Comparison of ENCODE assay signal across 8 cellular contexts in the genomic region with DNA sequence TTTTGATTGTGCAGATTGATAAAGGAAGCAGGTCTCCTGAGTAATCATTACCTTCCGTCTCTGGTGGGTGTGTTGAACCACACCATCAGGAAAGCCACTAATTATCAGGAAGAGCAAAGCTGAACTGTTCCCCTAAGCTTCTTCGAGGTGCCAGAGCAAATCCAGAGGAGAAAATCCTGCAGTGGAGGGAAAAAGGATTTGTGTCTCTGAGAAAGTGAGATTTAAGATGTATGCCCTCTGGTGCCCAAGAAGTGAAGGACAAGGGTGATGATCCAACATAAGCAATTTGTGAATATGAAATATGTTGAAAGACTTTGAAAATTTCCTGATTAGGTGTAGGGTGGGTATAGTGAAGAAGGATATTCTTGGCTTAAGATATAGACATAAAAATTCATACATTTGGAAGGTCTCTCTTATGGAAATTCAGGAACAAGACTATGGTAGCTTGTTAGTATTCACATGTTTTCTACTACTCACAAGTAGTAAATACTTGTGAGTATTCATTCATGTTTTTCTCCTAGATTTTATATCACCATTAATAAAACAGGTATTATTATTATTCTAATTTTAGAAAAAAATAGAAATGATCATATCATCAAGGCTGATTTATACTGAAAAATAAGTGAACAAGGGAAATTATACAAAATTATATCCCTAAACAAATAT. TPM values are rescaled to one million over a fixed set of nuclear protein-coding genes. Genes with fewer than 3 reads are reported as not detected.
DNase-seq lines count a peak whose midpoint lies in the region; ATAC-seq and TF ChIP-seq lines count a peak whose summit lies in the region.

No MANE protein-coding gene starts in this region.

- no peaks in the 10 kb centered on the region for H3K27me3 ChIP-seq in DND-41 (ENCODE audit: insufficient read depth, low read length, poor library complexity)

- peaks cover 10% of the 10 kb centered on the region for H3K27me3 Mint-ChIP-seq in activated T-helper 1 cell treated with anti-CD3 and anti-CD28 coated beads, Interleukin-12 subunit alpha, Interleukin-12 subunit beta, Interleukin-2, Interleukin-4 antibody, amounts not matched to agents 30 ng/mL and 10 ng/mL and 1 ng/mL, durations not matched to agents 14 hours and 24 hours and 36 hours (ENCODE audit: insufficient read depth)
- H3K27me3 Mint-ChIP-seq in glutamatergic neuron (ENCODE audit: unreplicated experiment): peaks cover 2% of the 10 kb centered on the region
- peaks cover under 1% of the 10 kb centered on the region for H3K27me3 Mint-ChIP-seq in activated T-helper 17 cell treated with anti-CD3 and anti-CD28 coated beads, Interleukin-2, amount 50 U/mL, for 72 hours

- H3K36me3 ChIP-seq in DND-41 (ENCODE audit: insufficient read depth, low read length): no peaks in the 10 kb centered on the region

- peaks cover 5% of the 10 kb centered on the region for H3K9me3 ChIP-seq in DND-41 (ENCODE audit: insufficient read depth, low read length, severe bottlenecking)

- no peaks in the 10 kb centered on the region for H3K79me2 ChIP-seq in DND-41 (ENCODE audit: insufficient read depth, low read length)

- 0 out of 2 replicates have a peak overlapping the region, but pooled peaks have one; percentile 5 for H3K4me2 ChIP-seq in DND-41 (ENCODE audit: insufficient read depth, low read length)

- H4K20me1 ChIP-seq in DND-41 (ENCODE audit: insufficient read depth, low read length): no peaks in the 10 kb centered on the region

- H3K4me1 Mint-ChIP-seq in activated T-helper 1 cell treated with anti-CD3 and anti-CD28 coated beads, Interleukin-12 subunit alpha, Interleukin-12 subunit beta, Interleukin-2, Interleukin-4 antibody, amounts not matched to agents 30 ng/mL and 10 ng/mL and 1 ng/mL, durations not matched to agents 14 hours and 24 hours and 36 hours (ENCODE audit: low read depth): no peaks in the 10 kb centered on the region
- no peaks in the 10 kb centered on the region for H3K4me1 Mint-ChIP-seq in glutamatergic neuron (ENCODE audit: low read depth, unreplicated experiment)
- no peaks in the 10 kb centered on the region for H3K4me1 Mint-ChIP-seq in activated T-helper 17 cell treated with anti-CD3 and anti-CD28 coated beads, Interleukin-2, amount 50 U/mL, for 72 hours

- H3K27ac ChIP-seq in DND-41 (ENCODE audit: low read length): no peak overlapping the region

- H3K9ac ChIP-seq in DND-41 (ENCODE audit: low read depth, low read length): no peak overlapping the region

- H3K36me3 Mint-ChIP-seq in activated T-helper 1 cell treated with anti-CD3 and anti-CD28 coated beads, Interleukin-12 subunit alpha, Interleukin-12 subunit beta, Interleukin-2, Interleukin-4 antibody, amounts not matched to agents 30 ng/mL and 10 ng/mL and 1 ng/mL, durations not matched to agents 14 hours and 24 hours and 36 hours (ENCODE audit: low read depth): no peaks in the 10 kb centered on the region
- H3K36me3 Mint-ChIP-seq in glutamatergic neuron (ENCODE audit: unreplicated experiment): peaks cover 12% of the 10 kb centered on the region
- H3K36me3 Mint-ChIP-seq in activated T-helper 17 cell treated with anti-CD3 and anti-CD28 coated beads, Interleukin-2, amount 50 U/mL, for 72 hours (ENCODE audit: low read depth): no peaks in the 10 kb centered on the region

- DNase-seq in DND-41 (peak; percentile 38), HFF-Myc (ENCODE audit: extremely low read depth, low read depth) (peak; percentile 56), NCI-H345 treated with DMSO at 0.1 percent for 48 hours (lab: John Stamatoyannopoulos, UW; ENCODE audit: unreplicated experiment) (peak; percentile 13), glutamatergic neuron (peak; percentile 37), pons (ENCODE audit: low spot score) (peak; percentile 78)
- peak; percentile 2 for DNase-seq in activated T-helper 1 cell treated with anti-CD3 and anti-CD28 coated beads, Interleukin-12 subunit alpha, Interleukin-12 subunit beta, Interleukin-2, Interleukin-4 antibody, amounts not matched to agents 30 ng/mL and 10 ng/mL and 1 ng/mL, durations not matched to agents 14 hours and 24 hours and 36 hours (ENCODE audit: low spot score)

- peak; percentile 68 for ATAC-seq in DND-41 (ENCODE audit: insufficient read depth, low read depth)
- no peak for ATAC-seq in activated T-helper 17 cell treated with anti-CD3 and anti-CD28 coated beads, Interleukin-2, amount 50 U/mL, for 72 hours (replicated peaks)
- no peak for ATAC-seq in HG03520 (IDR thresholded peaks at IDR 0.05; ENCODE audit: unreplicated experiment)

- H3K27ac Mint-ChIP-seq in activated T-helper 1 cell treated with anti-CD3 and anti-CD28 coated beads, Interleukin-12 subunit alpha, Interleukin-12 subunit beta, Interleukin-2, Interleukin-4 antibody, amounts not matched to agents 30 ng/mL and 10 ng/mL and 1 ng/mL, durations not matched to agents 14 hours and 24 hours and 36 hours: no peak overlapping the region
- no peak overlapping the region for H3K27ac Mint-ChIP-seq in glutamatergic neuron (ENCODE audit: unreplicated experiment)
- no peak overlapping the region for H3K27ac Mint-ChIP-seq in activated T-helper 17 cell treated with anti-CD3 and anti-CD28 coated beads, Interleukin-2, amount 50 U/mL, for 72 hours

- H3K4me3 ChIP-seq in DND-41 (ENCODE audit: low read depth in 1 of 2, low read length in 2 of 2) (no peak overlapping the region), HFF-Myc (replicated peaks; ENCODE audit: low read depth, low read length) (no peak overlapping the region)

- peak; percentile 75 for TF ChIP-seq CTCF in DND-41 (IDR thresholded peaks at IDR 0.05; ENCODE audit: borderline replicate concordance, extremely low read depth, low read length, poor library complexity, severe bottlenecking)
- TF ChIP-seq CTCF in HFF-Myc (IDR thresholded peaks at IDR 0.05; ENCODE audit: low read depth, low read length, missing control alignments): peak; percentile 68
- peak; percentile 71 for TF ChIP-seq CTCF in glutamatergic neuron (IDR thresholded peaks at IDR 0.05; ENCODE audit: partially characterized antibody, unreplicated experiment)

- no peak overlapping the region for H3K4me3 Mint-ChIP-seq in activated T-helper 1 cell treated with anti-CD3 and anti-CD28 coated beads, Interleukin-12 subunit alpha, Interleukin-12 subunit beta, Interleukin-2, Interleukin-4 antibody, amounts not matched to agents 30 ng/mL and 10 ng/mL and 1 ng/mL, durations not matched to agents 14 hours and 24 hours and 36 hours
- no peak overlapping the region for H3K4me3 Mint-ChIP-seq in glutamatergic neuron (ENCODE audit: unreplicated experiment)
- no peak overlapping the region for H3K4me3 Mint-ChIP-seq in activated T-helper 17 cell treated with anti-CD3 and anti-CD28 coated beads, Interleukin-2, amount 50 U/mL, for 72 hours

- peaks cover 12% of the 10 kb centered on the region for H3K9me3 Mint-ChIP-seq in activated T-helper 1 cell treated with anti-CD3 and anti-CD28 coated beads, Interleukin-12 subunit alpha, Interleukin-12 subunit beta, Interleukin-2, Interleukin-4 antibody, amounts not matched to agents 30 ng/mL and 10 ng/mL and 1 ng/mL, durations not matched to agents 14 hours and 24 hours and 36 hours
- H3K9me3 Mint-ChIP-seq in glutamatergic neuron (ENCODE audit: unreplicated experiment): peaks cover 7% of the 10 kb centered on the region
- peaks cover 6% of the 10 kb centered on the region for H3K9me3 Mint-ChIP-seq in activated T-helper 17 cell treated with anti-CD3 and anti-CD28 coated beads, Interleukin-2, amount 50 U/mL, for 72 hours

- H3K4me1 ChIP-seq in DND-41 (ENCODE audit: insufficient read depth, low read length): no peaks in the 10 kb centered on the region

- 0 out of 2 replicates have a peak overlapping the region, but pooled peaks have one; percentile 30 for H2AFZ ChIP-seq in DND-41 (ENCODE audit: low read depth, low read length)

- intact Hi-C loops in activated T-helper 1 cell treated with anti-CD3 and anti-CD28 coated beads, Interleukin-12 subunit alpha, Interleukin-12 subunit beta, Interleukin-2, Interleukin-4 antibody, amounts not matched to agents 30 ng/mL and 10 ng/mL and 1 ng/mL, durations not matched to agents 14 hours and 24 hours and 36 hours (cut with micrococcal nuclease): loop anchor here (1.0 to 5.0 kb wide), 6 partner anchors 60 to 225 kb away; a partner anchor contains a TSS

RNA-seq across cellular contexts. Expression of a gene that starts 34.8 kb away (rescaled TPM):
- total RNA-seq in activated T-helper 1 cell treated with anti-CD3 and anti-CD28 coated beads, Interleukin-12 subunit alpha, Interleukin-12 subunit beta, Interleukin-2, Interleukin-4 antibody, amounts not matched to agents 30 ng/mL and 10 ng/mL and 1 ng/mL, durations not matched to agents 14 hours and 24 hours and 36 hours: 44.2 and 44.8 TPM in 2 replicates
- total RNA-seq in glutamatergic neuron (ENCODE audit: unreplicated experiment): 60.8 TPM
- 10 to 100 TPM; 20.1 to 23.3 TPM for total RNA-seq in activated T-helper 17 cell treated with anti-CD3 and anti-CD28 coated beads, Interleukin-2, amount 50 U/mL, for 72 hours

RNA-seq across cellular contexts. Expression of a gene that starts 59.7 kb away (rescaled TPM):
- 0.57 and 0.81 TPM in 2 replicates for total RNA-seq in activated T-helper 1 cell treated with anti-CD3 and anti-CD28 coated beads, Interleukin-12 subunit alpha, Interleukin-12 subunit beta, Interleukin-2, Interleukin-4 antibody, amounts not matched to agents 30 ng/mL and 10 ng/mL and 1 ng/mL, durations not matched to agents 14 hours and 24 hours and 36 hours
- 2.3 TPM for total RNA-seq in glutamatergic neuron (ENCODE audit: unreplicated experiment)
- total RNA-seq in activated T-helper 17 cell treated with anti-CD3 and anti-CD28 coated beads, Interleukin-2, amount 50 U/mL, for 72 hours: 1 to 10 TPM; 1.8 to 2.8 TPM

Comparison
In these comparisons a context has a peak if more than half of its experiments do, and no peak if none do; other contexts are left out.
1. DNase-seq: peak in every context shown above with its lines; median percentile 78 in pons; 56 in HFF-Myc; 38 in DND-41; 37 in glutamatergic neuron; 13 in NCI-H345 treated with DMSO at 0.1 percent for 48 hours; 2 in activated T-helper 1 cell treated with anti-CD3 and anti-CD28 coated beads, Interleukin-12 subunit alpha, Interleukin-12 subunit beta, Interleukin-2, Interleukin-4 antibody, amounts not matched to agents 30 ng/mL and 10 ng/mL and 1 ng/mL, durations not matched to agents 14 hours and 24 hours and 36 hours.